22 cellular contexts compared by ENCODE assay signal in genomic region chr11:4084406-4084805, GRCh38.
"Had no signal": no experiment of that assay in that cellular context is flagged by ENCODE, and none has a peak within 500 bp of the region (broad histone marks: within the 10 kb centered on the region; RNA-seq: fewer than 3 reads in every experiment).

No MANE protein-coding gene starts in this region.

- H3K4me3 Mint-ChIP-seq: activated B cell treated with CpG ODN at 0.5 μM for 24 hours; activated CD8-positive, alpha-beta T cell treated with anti-CD3 and anti-CD28 coated beads for 36 hours; immature natural killer cell; natural killer cell had no signal

- DNase-seq: activated B cell treated with CpG ODN at 0.5 μM for 24 hours; activated CD4-positive, alpha-beta T cell treated with anti-CD3 and anti-CD28 coated beads for 4 hours; activated CD8-positive, alpha-beta T cell treated with anti-CD3 and anti-CD28 coated beads for 36 hours; activated naive CD4-positive, alpha-beta T cell treated with Interleukin-2 at 50 U/mL for 16 hours; activated T-cell treated with anti-CD3 and anti-CD28 coated beads, Interleukin-2, amount 50 U/mL, for 1 hour; adrenal gland; cerebellar nuclear complex; cortex of kidney; effector CD4-positive, alpha-beta T cell; immature natural killer cell; kidney glomerular epithelial cell; left ventricle myocardium superior; mesendoderm; natural killer cell; occipital lobe; posterior cingulate gyrus; sigmoid colon; stimulated activated CD4-positive, alpha-beta T cell treated with anti-CD3 and anti-CD28 coated beads, Interleukin-4, amount 100 ng/mL, for 4 hours; stimulated activated naive CD4-positive, alpha-beta T cell; thyroid gland had no signal

- ATAC-seq: activated CD8-positive, alpha-beta T cell treated with anti-CD3 and anti-CD28 coated beads for 36 hours; left ventricle myocardium superior; natural killer cell had no signal

- H3K27me3 ChIP-seq: adrenal gland, breast epithelium, sigmoid colon, thyroid gland had no signal

- H3K27ac Mint-ChIP-seq: activated B cell treated with CpG ODN at 0.5 μM for 24 hours; activated CD8-positive, alpha-beta T cell treated with anti-CD3 and anti-CD28 coated beads for 36 hours; activated T-helper 2 cell treated with anti-CD3 and anti-CD28 coated beads, Interferon-gamma antibody, Interleukin-2, Interleukin-4, amounts not matched to agents 10 μg/mL and 5 μg/mL and 100 μg/mL, durations not matched to agents 14 hours and 24 hours and 36 hours had no signal

- H3K9me3 Mint-ChIP-seq: activated B cell treated with CpG ODN at 0.5 μM for 24 hours; activated CD8-positive, alpha-beta T cell treated with anti-CD3 and anti-CD28 coated beads for 36 hours; activated T-helper 2 cell treated with anti-CD3 and anti-CD28 coated beads, Interferon-gamma antibody, Interleukin-2, Interleukin-4, amounts not matched to agents 10 μg/mL and 5 μg/mL and 100 μg/mL, durations not matched to agents 14 hours and 24 hours and 36 hours; immature natural killer cell; natural killer cell had no signal

- H3K4me1 ChIP-seq: adrenal gland, breast epithelium, sigmoid colon, thyroid gland had no signal

- H3K36me3 ChIP-seq: breast epithelium had no signal

- H3K4me3 ChIP-seq: adrenal gland, breast epithelium, sigmoid colon, thyroid gland had no signal

- H3K27ac ChIP-seq: adrenal gland, breast epithelium, sigmoid colon, thyroid gland had no signal

- H3K9me3 ChIP-seq: adrenal gland, breast epithelium, sigmoid colon, thyroid gland had no signal

- H3K27me3 Mint-ChIP-seq: activated B cell treated with CpG ODN at 0.5 μM for 24 hours; activated CD8-positive, alpha-beta T cell treated with anti-CD3 and anti-CD28 coated beads for 36 hours had no signal
